Comparison of ENCODE assay signal across 13 cellular contexts in genomic region chr17:62792122-62792800, GRCh38. TPM values are rescaled to one million over a fixed set of nuclear protein-coding genes. Genes with fewer than 3 reads are reported as not detected.
DNase-seq lines count a peak whose midpoint lies in the region; FAIRE-seq and TF ChIP-seq lines count a peak whose summit lies in the region.
"Had no signal": no experiment of that assay in that cellular context is flagged by ENCODE, and none has a peak within 500 bp of the region (broad histone marks: within the 10 kb centered on the region; RNA-seq: fewer than 3 reads in every experiment).

No MANE protein-coding gene starts in this region.

- BruUV-seq in MCF 10A (replicated peaks; lab: Mats Ljungman, UMichigan), result no TSS peak

- H3K36me3 ChIP-seq in breast epithelium, result no peaks in the 10 kb centered on the region
- H3K36me3 ChIP-seq: BLaER1 treated with 17β-estradiol and CSF1 and Interleukin-3, amounts not matched to agents 10 nM and 100 nM had no signal

- no peaks in the 10 kb centered on the region for H3K9me3 Mint-ChIP-seq in MCF 10A (ENCODE audit: unreplicated experiment)
- H3K9me3 Mint-ChIP-seq in activated T-helper 1 cell treated with anti-CD3 and anti-CD28 coated beads, Interleukin-12 subunit alpha, Interleukin-12 subunit beta, Interleukin-2, Interleukin-4 antibody, amounts not matched to agents 30 ng/mL and 10 ng/mL and 1 ng/mL, durations not matched to agents 14 hours and 24 hours and 36 hours, result peaks cover 13% of the 10 kb centered on the region

- no peak for FAIRE-seq in urothelium cell line (lab: Jason Lieb, UNC)
- FAIRE-seq: GM18507 had no signal

- intact Hi-C loops in MCF 10A (cut with micrococcal nuclease) (loop anchor here (5.0 to 10.0 kb wide), 2 partner anchors 35 to 83 kb away; no protein-coding TSS in a partner anchor), breast epithelium (cut with DNase I; ENCODE audit: low total_unique reads) (no loop called here)
- intact Hi-C loops in activated T-helper 1 cell treated with anti-CD3 and anti-CD28 coated beads, Interleukin-12 subunit alpha, Interleukin-12 subunit beta, Interleukin-2, Interleukin-4 antibody, amounts not matched to agents 30 ng/mL and 10 ng/mL and 1 ng/mL, durations not matched to agents 14 hours and 24 hours and 36 hours (cut with micrococcal nuclease), result no loop called here

- TF ChIP-seq CTCF in MCF 10A (IDR thresholded peaks at IDR 0.05; ENCODE audit: unreplicated experiment) (no peak), breast epithelium (IDR thresholded peaks at IDR 0.05) (no peak)

- CTCF ChIA-PET in MCF 10A (lab: Yijun Ruan, JAX), result interaction anchor here (0.7 kb wide), 1 partner anchor 865 kb away, joined by 3 read pairs; no protein-coding TSS in a partner anchor

- peak overlapping the region; percentile 96 for H3K27ac Mint-ChIP-seq in MCF 10A (ENCODE audit: low read depth, unreplicated experiment)
- no peak overlapping the region for H3K27ac Mint-ChIP-seq in activated T-helper 1 cell treated with anti-CD3 and anti-CD28 coated beads, Interleukin-12 subunit alpha, Interleukin-12 subunit beta, Interleukin-2, Interleukin-4 antibody, amounts not matched to agents 30 ng/mL and 10 ng/mL and 1 ng/mL, durations not matched to agents 14 hours and 24 hours and 36 hours

- H3K9me3 ChIP-seq in breast epithelium, result no peaks in the 10 kb centered on the region
- H3K9me3 ChIP-seq: BLaER1 treated with 17β-estradiol and CSF1 and Interleukin-3, amounts not matched to agents 10 nM and 100 nM had no signal

- H3K4me1 Mint-ChIP-seq in MCF 10A (ENCODE audit: insufficient read depth, unreplicated experiment), result peaks cover 30% of the 10 kb centered on the region
- H3K4me1 Mint-ChIP-seq in activated T-helper 1 cell treated with anti-CD3 and anti-CD28 coated beads, Interleukin-12 subunit alpha, Interleukin-12 subunit beta, Interleukin-2, Interleukin-4 antibody, amounts not matched to agents 30 ng/mL and 10 ng/mL and 1 ng/mL, durations not matched to agents 14 hours and 24 hours and 36 hours (ENCODE audit: low read depth), result peaks cover 9% of the 10 kb centered on the region

- H3K27ac ChIP-seq in breast epithelium, result no peak overlapping the region
- H3K27ac ChIP-seq: BLaER1 treated with 17β-estradiol and CSF1 and Interleukin-3, amounts not matched to agents 10 nM and 100 nM had no signal

- H3K36me3 Mint-ChIP-seq in MCF 10A (ENCODE audit: insufficient read depth, unreplicated experiment), result no peaks in the 10 kb centered on the region
- no peaks in the 10 kb centered on the region for H3K36me3 Mint-ChIP-seq in activated T-helper 1 cell treated with anti-CD3 and anti-CD28 coated beads, Interleukin-12 subunit alpha, Interleukin-12 subunit beta, Interleukin-2, Interleukin-4 antibody, amounts not matched to agents 30 ng/mL and 10 ng/mL and 1 ng/mL, durations not matched to agents 14 hours and 24 hours and 36 hours (ENCODE audit: low read depth)

- DNase-seq in MCF 10A (ENCODE audit: unreplicated experiment) (peak; percentile 90), breast epithelium (ENCODE audit: low spot score in 2 of 2) (no peak), T1000 (lab: John Stamatoyannopoulos, UW) (peak; percentile 65), fibroblast of the conjunctiva (ENCODE audit: low read depth) (peak; percentile 68), urothelium cell line (ENCODE audit: low spot score) (peak; percentile 83), D341Med (ENCODE audit: low spot score) (no peak), NCI-H524 treated with DMSO at 0.1 percent for 48 hours (lab: John Stamatoyannopoulos, UW) (no peak)
- DNase-seq in activated T-helper 1 cell treated with anti-CD3 and anti-CD28 coated beads, Interleukin-12 subunit alpha, Interleukin-12 subunit beta, Interleukin-2, Interleukin-4 antibody, amounts not matched to agents 30 ng/mL and 10 ng/mL and 1 ng/mL, durations not matched to agents 14 hours and 24 hours and 36 hours (ENCODE audit: low spot score), result no peak
- DNase-seq: hippocampal formation, NCI-H774 had no signal

- TF ChIP-seq POLR2A in breast epithelium (IDR thresholded peaks at IDR 0.05), result no peak

- H3K27me3 Mint-ChIP-seq in MCF 10A (ENCODE audit: insufficient read depth, unreplicated experiment), result no peaks in the 10 kb centered on the region
- H3K27me3 Mint-ChIP-seq in activated T-helper 1 cell treated with anti-CD3 and anti-CD28 coated beads, Interleukin-12 subunit alpha, Interleukin-12 subunit beta, Interleukin-2, Interleukin-4 antibody, amounts not matched to agents 30 ng/mL and 10 ng/mL and 1 ng/mL, durations not matched to agents 14 hours and 24 hours and 36 hours (ENCODE audit: insufficient read depth), result peaks cover 14% of the 10 kb centered on the region

- no peaks in the 10 kb centered on the region for H3K4me1 ChIP-seq in breast epithelium

- POLR2A ChIA-PET in MCF 10A (lab: Yijun Ruan, JAX), result interaction anchor here (1.6 to 2.4 kb wide), 4 partner anchors 11 to 35 kb away, joined by 3 to 9 read pairs (median 8); no protein-coding TSS in a partner anchor

- H3K27me3 ChIP-seq in breast epithelium, result no peaks in the 10 kb centered on the region
- H3K27me3 ChIP-seq: BLaER1 treated with 17β-estradiol and CSF1 and Interleukin-3, amounts not matched to agents 10 nM and 100 nM had no signal

- no peak overlapping the region for H3K4me3 ChIP-seq in breast epithelium
- H3K4me3 ChIP-seq: BLaER1 treated with 17β-estradiol and CSF1 and Interleukin-3, amounts not matched to agents 10 nM and 100 nM had no signal

- H3K4me3 Mint-ChIP-seq in MCF 10A (ENCODE audit: unreplicated experiment), result peak overlapping the region; percentile 24
- H3K4me3 Mint-ChIP-seq in activated T-helper 1 cell treated with anti-CD3 and anti-CD28 coated beads, Interleukin-12 subunit alpha, Interleukin-12 subunit beta, Interleukin-2, Interleukin-4 antibody, amounts not matched to agents 30 ng/mL and 10 ng/mL and 1 ng/mL, durations not matched to agents 14 hours and 24 hours and 36 hours, result no peak overlapping the region
- H3K4me3 Mint-ChIP-seq: nephron had no signal

RNA-seq across cellular contexts. Expression of gene MARCHF10, which starts 15.9 kb away (rescaled TPM):
- total RNA-seq in MCF 10A (2022) (not detected in 2 replicates), breast epithelium (under 1 TPM in 2 of 3 donors, not detected in 1; under 0.01 to 0.16 TPM)
- total RNA-seq in activated T-helper 1 cell treated with anti-CD3 and anti-CD28 coated beads, Interleukin-12 subunit alpha, Interleukin-12 subunit beta, Interleukin-2, Interleukin-4 antibody, amounts not matched to agents 30 ng/mL and 10 ng/mL and 1 ng/mL, durations not matched to agents 14 hours and 24 hours and 36 hours, result not detected in 2 replicates

Comparison
In these comparisons a context has a peak if more than half of its experiments do, and no peak if none do; other contexts are left out.
1. DNase-seq: peak in MCF 10A (single experiment), T1000 (single experiment), fibroblast of the conjunctiva (single experiment) and urothelium cell line (single experiment); none in breast epithelium (0 of 2), activated T-helper 1 cell treated with anti-CD3 and anti-CD28 coated beads, Interleukin-12 subunit alpha, Interleukin-12 subunit beta, Interleukin-2, Interleukin-4 antibody, amounts not matched to agents 30 ng/mL and 10 ng/mL and 1 ng/mL, durations not matched to agents 14 hours and 24 hours and 36 hours (single experiment), D341Med (single experiment) and NCI-H524 treated with DMSO at 0.1 percent for 48 hours (single experiment).